ENCODE assay signal across 24 cellular contexts in the genomic region with DNA sequence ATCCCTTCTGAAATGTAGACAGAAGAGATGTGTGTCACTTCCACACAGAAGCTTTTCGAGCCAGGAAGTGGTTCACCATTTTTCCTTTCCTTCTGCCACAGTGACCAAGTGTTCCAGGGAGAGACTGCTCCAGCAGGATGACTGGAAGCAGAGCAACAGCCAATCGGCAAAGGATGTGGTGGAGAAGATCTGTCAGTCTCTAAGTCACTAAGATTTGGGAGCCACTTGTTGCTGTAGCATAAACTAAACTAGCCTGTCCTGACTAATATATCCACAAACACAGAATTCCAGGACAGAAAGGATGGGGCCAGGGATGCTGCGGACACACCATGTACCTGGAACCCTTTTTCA. TPM values are rescaled to one million over a fixed set of nuclear protein-coding genes. Genes with fewer than 3 reads are reported as not detected.
A peak's percentile ranks its signal among the peaks of the same experiment; 100 is the strongest.
DNase-seq lines count a peak whose midpoint lies in the region; ATAC-seq and TF ChIP-seq lines count a peak whose summit lies in the region.
"Had no signal": no experiment of that assay in that cellular context is flagged by ENCODE, and none has a peak within 500 bp of the region (broad histone marks: within the 10 kb centered on the region; RNA-seq: fewer than 3 reads in every experiment).

No MANE protein-coding gene starts in this region.

- peak; percentile 8 for DNase-seq in EL
- no peak for DNase-seq in PC-9
- DNase-seq in stimulated activated naive CD8-positive, alpha-beta T cell treated with anti-CD3 and anti-CD28 coated beads, Interleukin-15, amount 100 ng/mL, for 72 hours = no peak
- DNase-seq in activated CD4-positive, alpha-beta T cell treated with anti-CD3 and anti-CD28 coated beads, Interleukin-2, amount 10 ng/mL, durations not matched to agents 7 days and 5 days = no peak
- DNase-seq in sigmoid colon = no peak
- DNase-seq: activated CD4-positive, alpha-beta T cell treated with anti-CD3 and anti-CD28 coated beads for 48 hours; brain microvascular endothelial cell; colonic mucosa; head of caudate nucleus; HFFc6; left lung; NCI-H1092 treated with DMSO at 0.1 percent for 48 hours; NCI-H1930; NCI-H2227 treated with DMSO at 0.1 percent for 48 hours; NCI-H82; SIG-M5; T-helper 1 cell had no signal

- BruUV-seq in PC-9 (replicated peaks; lab: Mats Ljungman, UMichigan) = no TSS peak

- TF ChIP-seq POLR2A in gastroesophageal sphincter (IDR thresholded peaks at IDR 0.05) = no peak
- no peak for TF ChIP-seq POLR2A in sigmoid colon (IDR thresholded peaks at IDR 0.05)

- CTCF ChIA-PET in PC-9 (lab: Charles Lee) = no interaction called here
- CTCF ChIA-PET in activated CD4-positive, alpha-beta T cell treated with anti-CD3 and anti-CD28 coated beads, Interleukin-2, amount 10 ng/mL, durations not matched to agents 7 days and 5 days (lab: Charles Lee) = no interaction called here

- H3K27ac Mint-ChIP-seq in stimulated activated naive CD8-positive, alpha-beta T cell treated with anti-CD3 and anti-CD28 coated beads, Interleukin-15, amount 100 ng/mL, for 72 hours = no peak overlapping the region
- H3K27ac Mint-ChIP-seq in activated CD4-positive, alpha-beta T cell treated with anti-CD3 and anti-CD28 coated beads, Interleukin-2, amount 10 ng/mL, durations not matched to agents 7 days and 5 days = no peak overlapping the region
- H3K27ac Mint-ChIP-seq: HFFc6, mesothelial cell of epicardium had no signal

- H3K27ac ChIP-seq in PC-9 = no peak overlapping the region
- peak overlapping the region; percentile 72 to 88 (median 80) for H3K27ac ChIP-seq in gastroesophageal sphincter
- peak overlapping the region in 1 of 4 donors; percentile 69 for H3K27ac ChIP-seq in sigmoid colon
- H3K27ac ChIP-seq: brain microvascular endothelial cell, colonic mucosa, KMS-11, left lung, suprapubic skin had no signal

- no peak for TF ChIP-seq CTCF in PC-9 (conservative IDR thresholded peaks at IDR 0.05)
- TF ChIP-seq CTCF in gastroesophageal sphincter (IDR thresholded peaks at IDR 0.05) = no peak
- TF ChIP-seq CTCF in sigmoid colon (IDR thresholded peaks at IDR 0.05) = no peak

- H3K9me3 Mint-ChIP-seq in stimulated activated naive CD8-positive, alpha-beta T cell treated with anti-CD3 and anti-CD28 coated beads, Interleukin-15, amount 100 ng/mL, for 72 hours = peaks cover 0 to 8% of the 10 kb centered on the region in 2 donors
- H3K9me3 Mint-ChIP-seq in activated CD4-positive, alpha-beta T cell treated with anti-CD3 and anti-CD28 coated beads, Interleukin-2, amount 10 ng/mL, durations not matched to agents 7 days and 5 days = peaks cover 13% of the 10 kb centered on the region
- H3K9me3 Mint-ChIP-seq: HFFc6, mesothelial cell of epicardium had no signal

- no peaks in the 10 kb centered on the region for H3K9me2 ChIP-seq in PC-9 (ENCODE audit: insufficient read depth)

- intact Hi-C loops in PC-9 (cut with micrococcal nuclease; ENCODE audit: unreplicated experiment) = no loop called here
- intact Hi-C loops in sigmoid colon (cut with DNase I) = no loop called here

- no peak for TF ChIP-seq EP300 in gastroesophageal sphincter (IDR thresholded peaks at IDR 0.05)
- no peak for TF ChIP-seq EP300 in sigmoid colon (IDR thresholded peaks at IDR 0.05)

- H4K20me1 ChIP-seq in PC-9 (ENCODE audit: insufficient read depth) = no peaks in the 10 kb centered on the region

- no peaks in the 10 kb centered on the region for H3K36me3 Mint-ChIP-seq in activated CD4-positive, alpha-beta T cell treated with anti-CD3 and anti-CD28 coated beads, Interleukin-2, amount 10 ng/mL, durations not matched to agents 7 days and 5 days (ENCODE audit: low read depth)
- H3K36me3 Mint-ChIP-seq: mesothelial cell of epicardium had no signal

- H3K4me3 ChIP-seq in PC-9 (no peak overlapping the region), gastroesophageal sphincter (no peak overlapping the region), sigmoid colon (no peak overlapping the region)
- H3K4me3 ChIP-seq: colonic mucosa, left lung, suprapubic skin had no signal

- no peaks in the 10 kb centered on the region for H3K79me2 ChIP-seq in PC-9 (ENCODE audit: low read depth)

- POLR2A ChIA-PET in PC-9 (lab: Charles Lee; ENCODE audit: unreplicated experiment) = no interaction called here
- POLR2A ChIA-PET in activated CD4-positive, alpha-beta T cell treated with anti-CD3 and anti-CD28 coated beads, Interleukin-2, amount 10 ng/mL, durations not matched to agents 7 days and 5 days (lab: Charles Lee) = no interaction called here

- H3F3A ChIP-seq in PC-9 (ENCODE audit: insufficient read depth, low read depth) = no peaks in the 10 kb centered on the region

- no peaks in the 10 kb centered on the region for H3K27me3 Mint-ChIP-seq in stimulated activated naive CD8-positive, alpha-beta T cell treated with anti-CD3 and anti-CD28 coated beads, Interleukin-15, amount 100 ng/mL, for 72 hours
- no peaks in the 10 kb centered on the region for H3K27me3 Mint-ChIP-seq in activated CD4-positive, alpha-beta T cell treated with anti-CD3 and anti-CD28 coated beads, Interleukin-2, amount 10 ng/mL, durations not matched to agents 7 days and 5 days

- WGBS in gastroesophageal sphincter (ENCODE audit: low coverage in 1 of 2), 2 donors = 77% methylated on average over 3 of the region's 3 CpGs; no CpG with 5 or more reads in 1 of the 2 donors
- 76 to 87% methylated on average over 3 of the region's 3 CpGs for WGBS in sigmoid colon, 2 donors

- peaks cover 47% of the 10 kb centered on the region for H3K4me1 Mint-ChIP-seq in stimulated activated naive CD8-positive, alpha-beta T cell treated with anti-CD3 and anti-CD28 coated beads, Interleukin-15, amount 100 ng/mL, for 72 hours
- peaks cover 41% of the 10 kb centered on the region for H3K4me1 Mint-ChIP-seq in activated CD4-positive, alpha-beta T cell treated with anti-CD3 and anti-CD28 coated beads, Interleukin-2, amount 10 ng/mL, durations not matched to agents 7 days and 5 days

- no peak overlapping the region for H3K4me3 Mint-ChIP-seq in stimulated activated naive CD8-positive, alpha-beta T cell treated with anti-CD3 and anti-CD28 coated beads, Interleukin-15, amount 100 ng/mL, for 72 hours
- H3K4me3 Mint-ChIP-seq in activated CD4-positive, alpha-beta T cell treated with anti-CD3 and anti-CD28 coated beads, Interleukin-2, amount 10 ng/mL, durations not matched to agents 7 days and 5 days = no peak overlapping the region
- H3K4me3 Mint-ChIP-seq: HFFc6, mesothelial cell of epicardium, neural crest cell had no signal

- H3K27me3 ChIP-seq in PC-9 (ENCODE audit: insufficient read depth, low read depth) = no peaks in the 10 kb centered on the region
- no peaks in the 10 kb centered on the region for H3K27me3 ChIP-seq in gastroesophageal sphincter
- H3K27me3 ChIP-seq in sigmoid colon = no peaks in the 10 kb centered on the region
- H3K27me3 ChIP-seq: brain microvascular endothelial cell, colonic mucosa, left lung, suprapubic skin had no signal

- ATAC-seq in gastroesophageal sphincter (no peak), GM19395 (IDR thresholded peaks at IDR 0.05; ENCODE audit: unreplicated experiment) (no peak)
- peak; percentile 19 for ATAC-seq in stimulated activated naive CD8-positive, alpha-beta T cell treated with anti-CD3 and anti-CD28 coated beads, Interleukin-15, amount 100 ng/mL, for 72 hours
- ATAC-seq: left lung, sciatic nerve had no signal

- 0 out of 2 replicates have a peak overlapping the region, but pooled peaks have one; percentile 27 for H2AFZ ChIP-seq in PC-9

- H3K4me1 ChIP-seq in PC-9 (replicated peaks; ENCODE audit: insufficient read depth) = no peaks in the 10 kb centered on the region
- H3K4me1 ChIP-seq in gastroesophageal sphincter = peaks cover 0 to 35% (median 6%) of the 10 kb centered on the region in 3 donors
- H3K4me1 ChIP-seq in sigmoid colon = no peaks in the 10 kb centered on the region
- H3K4me1 ChIP-seq: colonic mucosa, suprapubic skin had no signal

- H3K9me3 ChIP-seq in PC-9 (ENCODE audit: insufficient read depth, low read depth) (no peaks in the 10 kb centered on the region), gastroesophageal sphincter (no peaks in the 10 kb centered on the region), sigmoid colon (no peaks in the 10 kb centered on the region)
- H3K9me3 ChIP-seq: colonic mucosa, left lung, suprapubic skin had no signal

- no peak overlapping the region for H3K4me2 ChIP-seq in PC-9
- H3K4me2 ChIP-seq: KMS-11 had no signal

- H3K36me3 ChIP-seq in PC-9 (ENCODE audit: low read depth) (no peaks in the 10 kb centered on the region), gastroesophageal sphincter (no peaks in the 10 kb centered on the region), sigmoid colon (no peaks in the 10 kb centered on the region)
- H3K36me3 ChIP-seq: brain microvascular endothelial cell, colonic mucosa, left lung, suprapubic skin had no signal

RNA-seq across cellular contexts. Expression of a gene that starts 42.9 kb away (rescaled TPM):
- total RNA-seq in PC-9 (2021) = 14.1 and 18.3 TPM in 2 replicates
- 10 to 100 TPM; 52.8 to 73.8 (median 58.5) TPM for total RNA-seq in gastroesophageal sphincter
- 10 to 100 TPM; 48.2 to 48.5 TPM for total RNA-seq in activated CD4-positive, alpha-beta T cell treated with anti-CD3 and anti-CD28 coated beads, Interleukin-2, amount 10 ng/mL, durations not matched to agents 7 days and 5 days
- 10 to 100 TPM; 31.0 to 36.4 (median 33.0) TPM for total RNA-seq in sigmoid colon
- 10 to 100 TPM; 27.0 to 39.7 (median 36.3) TPM for polyA plus RNA-seq in sigmoid colon
